8 cellular contexts compared by ENCODE assay signal in the genomic region with DNA sequence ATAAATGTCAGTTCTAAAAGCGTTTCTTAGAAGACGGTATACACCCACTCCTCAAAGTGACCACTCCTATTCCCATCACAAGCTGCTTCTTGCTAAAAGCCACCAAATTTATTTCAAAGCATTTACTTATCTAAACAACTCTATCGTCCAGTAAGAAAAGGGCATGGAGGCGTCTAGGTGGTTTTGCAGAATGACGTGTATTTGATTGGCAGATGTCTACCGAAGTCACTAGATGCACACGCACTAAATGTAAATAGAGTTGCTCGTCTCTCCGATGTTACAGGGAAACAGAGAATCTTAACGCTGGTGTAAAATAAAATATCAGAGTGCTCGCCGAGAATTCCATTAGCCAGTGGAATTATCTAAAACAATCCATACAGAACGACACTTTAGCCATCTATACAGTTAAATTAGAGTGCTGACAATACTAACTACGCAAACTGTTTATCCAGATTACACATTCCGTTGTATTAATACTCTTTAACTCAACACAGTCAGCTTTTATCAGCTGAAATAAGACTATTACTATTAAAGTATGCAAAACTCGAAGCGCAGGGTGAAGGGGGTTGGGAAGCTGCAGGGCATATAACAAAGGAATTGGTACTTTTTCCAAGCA.
A peak's percentile ranks its signal among the peaks of the same experiment; 100 is the strongest.
DNase-seq lines count a peak whose midpoint lies in the region; ATAC-seq and TF ChIP-seq lines count a peak whose summit lies in the region.

No MANE protein-coding gene starts in this region.

- H3K36me3 ChIP-seq in GM06990 (ENCODE audit: control insufficient read depth, insufficient read depth, low read length): no peaks in the 10 kb centered on the region
- H3K36me3 ChIP-seq in RWPE2 (ENCODE audit: low read depth): no peaks in the 10 kb centered on the region
- no peaks in the 10 kb centered on the region for H3K36me3 ChIP-seq in muscle layer of colon (ENCODE audit: insufficient read depth, low read length)

- TF ChIP-seq CTCF in GM06990 (IDR thresholded peaks at IDR 0.05; ENCODE audit: insufficient read depth, low read length, poor library complexity, severe bottlenecking) (no peak), RWPE2 (IDR thresholded peaks at IDR 0.05; ENCODE audit: poor library complexity, severe bottlenecking) (no peak), choroid plexus epithelial cell (conservative IDR thresholded peaks at IDR 0.05; ENCODE audit: low read depth, low read length) (no peak)

- H3K27ac ChIP-seq in RWPE2 (ENCODE audit: poor library complexity, severe bottlenecking): no peak overlapping the region
- H3K27ac ChIP-seq in muscle layer of colon (ENCODE audit: low read depth, low read length): peak overlapping the region; percentile 74

- no peak for TF ChIP-seq POLR2A in erythroblast (IDR thresholded peaks at IDR 0.05; ENCODE audit: low read length)

- H3K4me3 ChIP-seq in GM06990 (replicated peaks; ENCODE audit: low read depth, low read length) (peak overlapping the region; percentile 84), RWPE2 (ENCODE audit: severe bottlenecking) (peak overlapping the region; percentile 84), choroid plexus epithelial cell (ENCODE audit: low read depth, low read length) (peak overlapping the region; percentile 78), muscle layer of colon (ENCODE audit: low read depth in 1 of 2, low read length in 2 of 2) (peak overlapping the region; percentile 87 to 96)

- peaks cover 14% of the 10 kb centered on the region for H3K4me1 ChIP-seq in RWPE2 (ENCODE audit: insufficient read depth, poor library complexity, severe bottlenecking)
- peaks cover 35% of the 10 kb centered on the region for H3K4me1 ChIP-seq in muscle layer of colon (ENCODE audit: insufficient read depth, low read length)

- ATAC-seq in RWPE2 (ENCODE audit: low read depth) (no peak), GM21619 (IDR thresholded peaks at IDR 0.05; ENCODE audit: unreplicated experiment) (no peak)

- H3K27me3 ChIP-seq in GM06990 (replicated peaks; ENCODE audit: control insufficient read depth, insufficient read depth, low read length) (no peaks in the 10 kb centered on the region), RWPE2 (ENCODE audit: insufficient read depth, poor library complexity, severe bottlenecking) (no peaks in the 10 kb centered on the region), muscle layer of colon (ENCODE audit: control insufficient read depth in 1 of 2, insufficient read depth in 2 of 2, low read length in 2 of 2) (no peaks in the 10 kb centered on the region)

- DNase-seq in GM06990 (ENCODE audit: extremely low read depth, insufficient read length): peak; percentile 18
- no peak for DNase-seq in RWPE2 (ENCODE audit: low spot score)
- DNase-seq in choroid plexus epithelial cell (ENCODE audit: low read depth): peak; percentile 40
- no peak for DNase-seq in NCI-H2029 (lab: John Stamatoyannopoulos, UW)
- DNase-seq in erythroblast (lab: John Stamatoyannopoulos, UW): no peak
- no peak for DNase-seq in iPS-NIHi11 (ENCODE audit: low spot score)

- H3K9ac ChIP-seq in muscle layer of colon (ENCODE audit: low read length): peak overlapping the region; percentile 63

- H3K9me3 ChIP-seq in RWPE2 (ENCODE audit: severe bottlenecking) (no peaks in the 10 kb centered on the region), muscle layer of colon (ENCODE audit: low read length) (no peaks in the 10 kb centered on the region)

Comparison
In these comparisons a context has a peak if more than half of its experiments do, and no peak if none do; other contexts are left out.
1. DNase-seq: peak in GM06990 (single experiment) and choroid plexus epithelial cell (single experiment); none in RWPE2 (single experiment), NCI-H2029 (single experiment), erythroblast (0 of 2) and iPS-NIHi11 (single experiment).
2. Peak in every context shown above with its lines, with median percentiles within 50 percentile points of each other: H3K4me3 ChIP-seq.